5 cellular contexts compared by ENCODE assay signal in genomic region chr15:28380053-28380452, GRCh38. TPM values are rescaled to one million over a fixed set of nuclear protein-coding genes. Genes with fewer than 3 reads are reported as not detected.
"Had no signal": no experiment of that assay in that cellular context is flagged by ENCODE, and none has a peak within 500 bp of the region (broad histone marks: within the 10 kb centered on the region; RNA-seq: fewer than 3 reads in every experiment).

No MANE protein-coding gene starts in this region.

RNA-seq across cellular contexts. Expression of gene GOLGA8F, which starts 1.6 kb away (rescaled TPM):
- total RNA-seq: GM23338, H1, H9, IMR-90 had no signal

RNA-seq across cellular contexts. Expression of gene GOLGA6L24, which starts 22.2 kb away (rescaled TPM):
- total RNA-seq: GM23338, H1, H9, HT-29, IMR-90 had no signal
